8 cellular contexts compared by ENCODE assay signal in the genomic region with DNA sequence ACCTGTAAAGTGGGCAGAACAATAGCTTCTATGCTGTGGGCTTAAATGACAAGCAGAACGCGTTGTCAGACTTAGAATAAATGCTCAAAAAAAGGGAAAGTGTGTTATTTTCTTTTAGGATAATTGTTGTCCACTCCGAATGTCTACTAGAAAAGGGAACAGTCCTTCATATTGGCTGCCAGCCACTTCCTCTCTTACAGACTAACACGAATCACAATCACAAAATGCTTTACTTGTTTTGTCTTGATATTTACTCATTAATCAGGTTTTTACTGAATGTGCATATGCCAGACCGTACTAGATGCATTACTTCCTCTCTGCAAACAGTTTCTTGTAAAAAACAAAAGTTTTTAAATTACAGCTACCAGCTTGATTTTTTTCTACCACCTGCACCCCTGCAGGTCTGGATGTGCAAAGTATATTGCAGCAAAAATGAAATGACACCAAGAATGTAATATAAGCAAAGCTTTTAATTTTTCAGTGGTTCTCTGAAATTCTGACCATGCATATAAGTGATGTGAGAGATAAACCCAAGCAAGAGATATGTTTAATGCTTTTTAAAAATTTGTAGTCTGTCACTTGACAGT. TPM values are rescaled to one million over a fixed set of nuclear protein-coding genes. Genes with fewer than 3 reads are reported as not detected.
DNase-seq lines count a peak whose midpoint lies in the region; ATAC-seq and TF ChIP-seq lines count a peak whose summit lies in the region.

No MANE protein-coding gene starts in this region.

- no TSS peak for BruUV-seq in PC-9 (replicated peaks; lab: Mats Ljungman, UMichigan)

- peaks cover 0 to 2% of the 10 kb centered on the region in 2 donors for H3K9me3 Mint-ChIP-seq in effector memory CD8-positive, alpha-beta T cell

- intact Hi-C loops in PC-9 (cut with micrococcal nuclease; ENCODE audit: unreplicated experiment) (loop anchor here (1.0 kb wide), 1 partner anchor 37 kb away; a partner anchor contains a TSS), ovary (cut with DNase I) (no loop called here)

- 1 to 6% (median 2%) methylated on average over 5 of the region's 5 CpGs for WGBS in ovary, 3 donors

- H3K27ac Mint-ChIP-seq in effector memory CD8-positive, alpha-beta T cell: peak overlapping the region; percentile 92 to 95

- peaks cover 40% of the 10 kb centered on the region for H3K79me2 ChIP-seq in PC-9 (ENCODE audit: low read depth)

- CTCF ChIA-PET in PC-9 (lab: Charles Lee): interaction anchor here (0.5 to 1.4 kb wide), 3 partner anchors 17 to 86 kb away, joined by 3 to 7 read pairs (median 5); a partner anchor contains a TSS

- H3K9me2 ChIP-seq in PC-9 (ENCODE audit: insufficient read depth): no peaks in the 10 kb centered on the region

- no peak for TF ChIP-seq POLR2A in ovary (IDR thresholded peaks at IDR 0.05)

- peak overlapping the region; percentile 82 for H3K4me3 ChIP-seq in GM12864 (ENCODE audit: low read depth, low read length)
- H3K4me3 ChIP-seq in PC-9: peak overlapping the region; percentile 81
- peak overlapping the region; percentile 96 for H3K4me3 ChIP-seq in ovary

- H3K4me1 Mint-ChIP-seq in effector memory CD8-positive, alpha-beta T cell (ENCODE audit: low read depth in 2 of 2): peaks cover 13 to 18% of the 10 kb centered on the region in 2 donors

- DNase-seq in GM12864 (ENCODE audit: low read depth) (no peak), PC-9 (no peak), ovary (no peak), NCI-H2196 treated with DMSO at 0.1 percent for 48 hours (lab: John Stamatoyannopoulos, UW; ENCODE audit: unreplicated experiment) (no peak), NCI-H146 treated with DMSO at 0.1 percent for 48 hours (lab: John Stamatoyannopoulos, UW; ENCODE audit: unreplicated experiment) (no peak)
- no peak for DNase-seq in effector memory CD8-positive, alpha-beta T cell

- H3K27me3 Mint-ChIP-seq in effector memory CD8-positive, alpha-beta T cell: no peaks in the 10 kb centered on the region

- no peak for TF ChIP-seq CTCF in GM12864 (IDR thresholded peaks at IDR 0.05; ENCODE audit: low read depth, low read length, missing control alignments)
- TF ChIP-seq CTCF in PC-9 (conservative IDR thresholded peaks at IDR 0.05): no peak; the same call in 1 of the 2 replicates
- TF ChIP-seq CTCF in ovary (IDR thresholded peaks at IDR 0.05): no peak

- POLR2A ChIA-PET in PC-9 (lab: Charles Lee; ENCODE audit: unreplicated experiment): no interaction called here

- peak overlapping the region; percentile 94 for H3K4me2 ChIP-seq in PC-9

- H2AFZ ChIP-seq in PC-9: peak overlapping the region; percentile 94

- H3F3A ChIP-seq in PC-9 (ENCODE audit: insufficient read depth, low read depth): no peaks in the 10 kb centered on the region

- H3K4me1 ChIP-seq in PC-9 (replicated peaks; ENCODE audit: insufficient read depth): peaks cover 18% of the 10 kb centered on the region
- H3K4me1 ChIP-seq in ovary (ENCODE audit: insufficient read depth): no peaks in the 10 kb centered on the region

- TF ChIP-seq EP300 in ovary (IDR thresholded peaks at IDR 0.05): no peak

- peaks cover 5% of the 10 kb centered on the region for H3K36me3 Mint-ChIP-seq in effector memory CD8-positive, alpha-beta T cell (ENCODE audit: insufficient read depth)

- no peak for ATAC-seq in effector memory CD8-positive, alpha-beta T cell (replicated peaks)
- ATAC-seq in HG02870 (IDR thresholded peaks at IDR 0.05; ENCODE audit: unreplicated experiment) (no peak), HG03159 (IDR thresholded peaks at IDR 0.05; ENCODE audit: unreplicated experiment) (no peak)

- no peaks in the 10 kb centered on the region for H3K27me3 ChIP-seq in PC-9 (ENCODE audit: insufficient read depth, low read depth)
- H3K27me3 ChIP-seq in ovary: no peaks in the 10 kb centered on the region

- H3K27ac ChIP-seq in PC-9 (peak overlapping the region; percentile 82), ovary (no peak overlapping the region)

- H3K36me3 ChIP-seq in PC-9 (ENCODE audit: low read depth) (no peaks in the 10 kb centered on the region), ovary (no peaks in the 10 kb centered on the region)

- H4K20me1 ChIP-seq in PC-9 (ENCODE audit: insufficient read depth): no peaks in the 10 kb centered on the region

- no peaks in the 10 kb centered on the region for H3K9me3 ChIP-seq in PC-9 (ENCODE audit: insufficient read depth, low read depth)
- H3K9me3 ChIP-seq in ovary: no peaks in the 10 kb centered on the region

- peak overlapping the region; percentile 89 to 95 for H3K4me3 Mint-ChIP-seq in effector memory CD8-positive, alpha-beta T cell

RNA-seq across cellular contexts. Expression of a gene that starts 0.8 kb away (rescaled TPM):
- total RNA-seq in PC-9 (2021): 12.1 and 12.6 TPM in 2 replicates
- 10 to 100 TPM; 11.3 to 14.5 (median 12.4) TPM for total RNA-seq in ovary
- 10 to 100 TPM; 11.2 TPM for polyA plus RNA-seq in ovary

RNA-seq across cellular contexts. Expression of a gene that starts 36.8 kb away (rescaled TPM):
- total RNA-seq in PC-9 (2021) (44.6 and 57.3 TPM in 2 replicates), ovary (under 1 TPM in 6 of 7 donors, not detected in 1; 0.18 to 0.80 (median 0.56) TPM)
- polyA plus RNA-seq in ovary: 1 to 10 TPM in 1 of 2 donors, under 1 TPM in 1; 0.52 to 2.5 TPM

Comparison
In these comparisons a context has a peak if more than half of its experiments do, and no peak if none do; other contexts are left out.
1. RNA of a gene that starts 36.8 kb away (total RNA-seq): 44.6 to 57.3 TPM in PC-9; 0.18 to 0.80 TPM in ovary; every median in the first group is over 10 times any median in the second.
2. Peak in every context shown above with its lines, with median percentiles within 50 percentile points of each other: H3K4me3 ChIP-seq.